Comparison of ENCODE assay signal across 17 cellular contexts in genomic region chr12:43742106-43742505, GRCh38. TPM values are rescaled to one million over a fixed set of nuclear protein-coding genes. Genes with fewer than 3 reads are reported as not detected.
DNase-seq lines count a peak whose midpoint lies in the region; ATAC-seq, FAIRE-seq and TF ChIP-seq lines count a peak whose summit lies in the region.
"Had no signal": no experiment of that assay in that cellular context is flagged by ENCODE, and none has a peak within 500 bp of the region (broad histone marks: within the 10 kb centered on the region; RNA-seq: fewer than 3 reads in every experiment).

No MANE protein-coding gene starts in this region.

- TF ChIP-seq CTCF in choroid plexus epithelial cell (conservative IDR thresholded peaks at IDR 0.05; ENCODE audit: low read depth, low read length) (no peak), osteoblast (IDR thresholded peaks at IDR 0.05; ENCODE audit: extremely low read depth, low read depth, low read length) (no peak)

- ATAC-seq in GM21576 (IDR thresholded peaks at IDR 0.05; ENCODE audit: unreplicated experiment) (no peak), HG02642 (IDR thresholded peaks at IDR 0.05; ENCODE audit: poor library complexity, unreplicated experiment) (no peak)
- ATAC-seq: activated CD8-positive, alpha-beta memory T cell treated with anti-CD3 and anti-CD28 coated beads, Interleukin-2, amount 10 ng/mL, durations not matched to agents 7 days and 5 days; natural killer cell; stimulated activated naive B cell treated with anti-CD40 and anti-IgM and Interleukin-4, amounts not matched to agents 10 μg/mL and 1 μg/mL and 100 μg/mL, for 72 hours had no signal

- peaks cover 25% of the 10 kb centered on the region for H3K36me3 ChIP-seq in osteoblast (ENCODE audit: insufficient read depth, low read length)

- H3K4me2 ChIP-seq in osteoblast (ENCODE audit: insufficient read depth, low read length) = peak overlapping the region; percentile 46

- H3K27me3 ChIP-seq in osteoblast (ENCODE audit: insufficient read depth, low read length) = no peaks in the 10 kb centered on the region
- H3K27me3 ChIP-seq: right atrium auricular region had no signal

- DNase-seq in ELR (ENCODE audit: low read depth) (peak; percentile 94), RCC 7860 (ENCODE audit: low spot score) (peak; percentile 69), choroid plexus epithelial cell (ENCODE audit: low read depth) (peak; percentile 93), osteoblast (ENCODE audit: insufficient read length, low spot score, missing footprints) (peak; percentile 65), cortex of kidney (lab: John Stamatoyannopoulos, UW) (no peak), nucleus accumbens (lab: John Stamatoyannopoulos, UW) (no peak)
- DNase-seq: activated CD8-positive, alpha-beta memory T cell treated with anti-CD3 and anti-CD28 coated beads, Interleukin-2, amount 10 ng/mL, durations not matched to agents 7 days and 5 days; activated naive CD4-positive, alpha-beta T cell treated with anti-CD3 and anti-CD28 coated beads, Interleukin-2, amount 10 ng/mL, durations not matched to agents 7 days and 5 days; DND-41; hypothalamus; Kasumi-1; natural killer cell; stimulated activated naive B cell treated with anti-CD40 and anti-IgM and Interleukin-4, amounts not matched to agents 10 μg/mL and 1 μg/mL and 100 μg/mL, for 72 hours had no signal

- H3K9me3 ChIP-seq in osteoblast (ENCODE audit: low read depth, low read length) = peaks cover 2% of the 10 kb centered on the region
- H3K9me3 ChIP-seq: right atrium auricular region had no signal

- H2AFZ ChIP-seq in osteoblast (ENCODE audit: low read length) = no peak overlapping the region

- peak overlapping the region; percentile 65 for H3K27ac ChIP-seq in osteoblast (ENCODE audit: low read depth, low read length)
- H3K27ac ChIP-seq: C4-2B, right atrium auricular region had no signal

- H3K4me1 ChIP-seq in osteoblast (ENCODE audit: insufficient read depth, low read length) = peaks cover 51% of the 10 kb centered on the region
- H3K4me1 ChIP-seq: right atrium auricular region had no signal

- no peaks in the 10 kb centered on the region for H4K20me1 ChIP-seq in osteoblast (ENCODE audit: insufficient read depth, low read length)

- no peaks in the 10 kb centered on the region for H3K79me2 ChIP-seq in osteoblast (ENCODE audit: insufficient read depth, low read length)

- peak; percentile 63 for FAIRE-seq in RCC 7860 (lab: Jason Lieb, UNC)

- H3K4me3 ChIP-seq in choroid plexus epithelial cell (ENCODE audit: low read depth, low read length) (no peak overlapping the region), osteoblast (ENCODE audit: insufficient read depth, low read length) (no peak overlapping the region)
- H3K4me3 ChIP-seq: right atrium auricular region had no signal

RNA-seq across cellular contexts. Expression of gene PUS7L, which starts 16.5 kb away (rescaled TPM):
- total RNA-seq in osteoblast = 18.9 and 20.6 TPM in 2 replicates

RNA-seq across cellular contexts. Expression of gene IRAK4, which starts 16.6 kb away (rescaled TPM):
- total RNA-seq in osteoblast = 27.9 and 38.9 TPM in 2 replicates

Comparison
In these comparisons a context has a peak if more than half of its experiments do, and no peak if none do; other contexts are left out.
1. DNase-seq: peak in ELR (single experiment), RCC 7860 (single experiment), choroid plexus epithelial cell (single experiment) and osteoblast (single experiment); none in cortex of kidney (single experiment) and nucleus accumbens (0 of 56).